ENCODE assay signal across 10 cellular contexts in genomic region chr10:32298066-32298812, GRCh38. TPM values are rescaled to one million over a fixed set of nuclear protein-coding genes. Genes with fewer than 3 reads are reported as not detected.
DNase-seq lines count a peak whose midpoint lies in the region; TF ChIP-seq lines count a peak whose summit lies in the region.
"Had no signal": no experiment of that assay in that cellular context is flagged by ENCODE, and none has a peak within 500 bp of the region (broad histone marks: within the 10 kb centered on the region; RNA-seq: fewer than 3 reads in every experiment).

No MANE protein-coding gene starts in this region.

- peaks cover 90% of the 10 kb centered on the region for H3K79me2 ChIP-seq in DOHH2 (ENCODE audit: control insufficient read depth, low read length)

- H3K9me3 ChIP-seq in DOHH2 (ENCODE audit: control insufficient read depth, insufficient read depth, low read length): no peaks in the 10 kb centered on the region
- H3K9me3 ChIP-seq: body of pancreas, heart right ventricle had no signal

- H4K20me1 ChIP-seq in DOHH2 (ENCODE audit: control insufficient read depth, insufficient read depth, low read depth, low read length): no peaks in the 10 kb centered on the region

- no peak for TF ChIP-seq CTCF in DOHH2 (IDR thresholded peaks at IDR 0.05; ENCODE audit: low read depth, low read length, poor library complexity, severe bottlenecking)
- no peak for TF ChIP-seq CTCF in chondrocyte (IDR thresholded peaks at IDR 0.05)
- no peak for TF ChIP-seq CTCF in neural crest cell (conservative IDR thresholded peaks at IDR 0.05)

- H3K4me2 ChIP-seq in DOHH2 (ENCODE audit: low read length): no peak overlapping the region

- H3K36me3 Mint-ChIP-seq in chondrocyte (ENCODE audit: low read depth) (peaks cover under 1% of the 10 kb centered on the region), neural crest cell (ENCODE audit: low read depth) (peaks cover 12% of the 10 kb centered on the region)

- H3K9me2 ChIP-seq in DOHH2 (replicated peaks; ENCODE audit: control insufficient read depth, low read length): no peaks in the 10 kb centered on the region

- peaks cover 7% of the 10 kb centered on the region for H3F3A ChIP-seq in DOHH2 (ENCODE audit: control insufficient read depth, insufficient read depth)

- no peaks in the 10 kb centered on the region for H3K27me3 Mint-ChIP-seq in chondrocyte (ENCODE audit: low read depth)
- no peaks in the 10 kb centered on the region for H3K27me3 Mint-ChIP-seq in neural crest cell (ENCODE audit: low read depth)

- H3K9me3 Mint-ChIP-seq in chondrocyte (ENCODE audit: low read depth) (no peaks in the 10 kb centered on the region), neural crest cell (no peaks in the 10 kb centered on the region)

- H3K27ac Mint-ChIP-seq in chondrocyte (ENCODE audit: unreplicated experiment) (peak overlapping the region; percentile 39), neural crest cell (ENCODE audit: unreplicated experiment) (peak overlapping the region; percentile 74)

- peaks cover 51% of the 10 kb centered on the region for H3K36me3 ChIP-seq in DOHH2 (ENCODE audit: control insufficient read depth, low read length)

- H3K4me1 ChIP-seq in DOHH2 (ENCODE audit: control insufficient read depth, low read length): peaks cover 46% of the 10 kb centered on the region

- H3K4me3 Mint-ChIP-seq in chondrocyte (ENCODE audit: unreplicated experiment) (no peak overlapping the region), neural crest cell (no peak overlapping the region)

- H3K4me1 Mint-ChIP-seq in chondrocyte (ENCODE audit: low read depth): peaks cover 15% of the 10 kb centered on the region
- peaks cover 7% of the 10 kb centered on the region for H3K4me1 Mint-ChIP-seq in neural crest cell

- 0 out of 2 replicates have a peak overlapping the region, but pooled peaks have one; percentile 15 for H3K27ac ChIP-seq in DOHH2 (ENCODE audit: low read depth, low read length)
- H3K27ac ChIP-seq: body of pancreas, heart right ventricle had no signal

- no peak overlapping the region for H3K4me3 ChIP-seq in DOHH2 (ENCODE audit: low read length)
- H3K4me3 ChIP-seq: body of pancreas, heart right ventricle had no signal

- no peaks in the 10 kb centered on the region for H3K27me3 ChIP-seq in DOHH2 (ENCODE audit: control insufficient read depth, low read length)
- H3K27me3 ChIP-seq: body of pancreas, heart right ventricle had no signal

- peak; percentile 44 for DNase-seq in NCI-H460 (ENCODE audit: extremely low read depth, low read depth)
- no peak for DNase-seq in chondrocyte (ENCODE audit: low spot score)
- DNase-seq in neural crest cell (ENCODE audit: low read depth, low spot score): no peak
- no peak for DNase-seq in NK-92 treated with Interleukin-12 subunit alpha and Interleukin-12 subunit beta, amount 100 ng/mL, for 24 hours (lab: John Stamatoyannopoulos, UW)
- DNase-seq in stimulated activated CD8-positive, alpha-beta memory T cell treated with anti-CD3 and anti-CD28 coated beads, Interleukin-4, amount 100 ng/mL, for 48 hours: no peak
- DNase-seq in NCI-H1092 treated with DMSO at 0.1 percent for 48 hours (lab: John Stamatoyannopoulos, UW): no peak
- no peak for DNase-seq in retina
- DNase-seq: body of pancreas, heart right ventricle had no signal

RNA-seq across cellular contexts. Expression of gene EPC1, which starts 48.7 kb away (rescaled TPM):
- total RNA-seq in NCI-H460 (2014; rRNA removed; shearing (Covaris generic)): 14.0 and 14.4 TPM in 2 replicates
- 15.1 and 47.6 TPM in 2 replicates for polyA plus RNA-seq in NCI-H460 (2014; cell fraction: nucleus; rRNA removed)
- total RNA-seq in chondrocyte: 22.0 to 31.9 TPM (median 26.8 TPM) in 3 replicates
- 44.4 and 48.4 TPM in 2 replicates for total RNA-seq in neural crest cell
